In genomic region chr5:122705876-122706275, GRCh38 we compare ENCODE assay signal across 25 cellular contexts.
"Had no signal": no experiment of that assay in that cellular context is flagged by ENCODE, and none has a peak within 500 bp of the region (broad histone marks: within the 10 kb centered on the region; RNA-seq: fewer than 3 reads in every experiment).

No MANE protein-coding gene starts in this region.

- H3K27ac ChIP-seq: foreskin keratinocyte, neural progenitor cell, thoracic aorta, upper lobe of left lung had no signal

- H3K36me3 ChIP-seq: neural progenitor cell, thoracic aorta, upper lobe of left lung had no signal

- H3K4me3 ChIP-seq: neural progenitor cell, thoracic aorta, upper lobe of left lung had no signal

- H3K4me1 ChIP-seq: foreskin keratinocyte, neural progenitor cell, upper lobe of left lung had no signal

- H3K9me3 ChIP-seq: thoracic aorta, upper lobe of left lung had no signal

- H3K27ac Mint-ChIP-seq: activated naive CD4-positive, alpha-beta T cell treated with anti-CD3 and anti-CD28 coated beads for 36 hours; activated naive CD8-positive, alpha-beta T cell treated with anti-CD3 and anti-CD28 coated beads, Interleukin-2, amount 10 ng/mL, durations not matched to agents 7 days and 5 days; dendritic cell treated with granulocyte-macrophage colony-stimulating factor and Interleukin-4, amounts not matched to agents 40 ng/mL and 50 ng/mL, for 4 days; naive thymus-derived CD4-positive, alpha-beta T cell; neural progenitor cell; T-helper 17 cell had no signal

- H3K9me3 Mint-ChIP-seq: activated naive CD4-positive, alpha-beta T cell treated with anti-CD3 and anti-CD28 coated beads for 36 hours; activated naive CD8-positive, alpha-beta T cell treated with anti-CD3 and anti-CD28 coated beads, Interleukin-2, amount 10 ng/mL, durations not matched to agents 7 days and 5 days; dendritic cell treated with granulocyte-macrophage colony-stimulating factor and Interleukin-4, amounts not matched to agents 40 ng/mL and 50 ng/mL, for 4 days had no signal

- DNase-seq: activated CD4-positive, alpha-beta T cell treated with anti-CD3 and anti-CD28 coated beads for 4 hours; activated CD4-positive, alpha-beta T cell treated with anti-CD3 and anti-CD28 coated beads, Interleukin-2, amount 50 U/mL, for 48 hours; activated CD4-positive, CD25-positive, alpha-beta regulatory T cell; activated CD8-positive, alpha-beta memory T cell treated with anti-CD3 and anti-CD28 coated beads, Interleukin-2, amount 50 U/mL, for 48 hours; activated effector memory CD4-positive, alpha-beta T cell treated with Interleukin-2 at 50 U/mL for 16 hours; activated naive CD4-positive, alpha-beta T cell treated with anti-CD3 and anti-CD28 coated beads for 36 hours; activated naive CD8-positive, alpha-beta T cell treated with anti-CD3 and anti-CD28 coated beads, Interleukin-2, amount 10 ng/mL, durations not matched to agents 7 days and 5 days; activated T-cell treated with anti-CD3 and anti-CD28 coated beads, Interleukin-2, amount 50 U/mL, for 48 hours; amygdala; effector CD4-positive, alpha-beta T cell; foreskin keratinocyte; head of caudate nucleus; left cardiac atrium; mesenchymal stem cell; naive thymus-derived CD4-positive, alpha-beta T cell; posterior cingulate gyrus; stimulated activated CD4-positive, alpha-beta T cell treated with anti-CD3 and anti-CD28 coated beads, Interleukin-4, amount 100 ng/mL, for 1 hour; stimulated activated naive CD4-positive, alpha-beta T cell treated with Interleukin-2 at 50 U/mL for 16 hours; SW 1271; T-helper 17 cell; upper lobe of left lung had no signal

- ATAC-seq: foreskin keratinocyte; left cardiac atrium; naive thymus-derived CD4-positive, alpha-beta T cell; sciatic nerve; T-helper 17 cell had no signal

- H3K9ac ChIP-seq: neural progenitor cell had no signal

- H3K4me1 Mint-ChIP-seq: activated naive CD8-positive, alpha-beta T cell treated with anti-CD3 and anti-CD28 coated beads, Interleukin-2, amount 10 ng/mL, durations not matched to agents 7 days and 5 days; naive thymus-derived CD4-positive, alpha-beta T cell; neural progenitor cell had no signal

- H2AFZ ChIP-seq: neural progenitor cell had no signal

- H3K4me2 ChIP-seq: neural progenitor cell had no signal

- H3K27me3 ChIP-seq: foreskin keratinocyte, neural progenitor cell, upper lobe of left lung had no signal

- H3K4me3 Mint-ChIP-seq: activated naive CD4-positive, alpha-beta T cell treated with anti-CD3 and anti-CD28 coated beads for 36 hours; activated naive CD8-positive, alpha-beta T cell treated with anti-CD3 and anti-CD28 coated beads, Interleukin-2, amount 10 ng/mL, durations not matched to agents 7 days and 5 days; dendritic cell treated with granulocyte-macrophage colony-stimulating factor and Interleukin-4, amounts not matched to agents 40 ng/mL and 50 ng/mL, for 4 days; naive thymus-derived CD4-positive, alpha-beta T cell; neural progenitor cell had no signal
